In genomic region chr7:2637505-2638223, GRCh38 we compare ENCODE assay signal across 9 cellular contexts. TPM values are rescaled to one million over a fixed set of nuclear protein-coding genes. Genes with fewer than 3 reads are reported as not detected.
DNase-seq lines count a peak whose midpoint lies in the region; ATAC-seq and TF ChIP-seq lines count a peak whose summit lies in the region.
"Had no signal": no experiment of that assay in that cellular context is flagged by ENCODE, and none has a peak within 500 bp of the region (broad histone marks: within the 10 kb centered on the region; RNA-seq: fewer than 3 reads in every experiment).

No MANE protein-coding gene starts in this region.

- ATAC-seq in HG03159 (IDR thresholded peaks at IDR 0.05; ENCODE audit: unreplicated experiment) (peak; percentile 33), GM19324 (IDR thresholded peaks at IDR 0.05; ENCODE audit: low FRiP score, unreplicated experiment) (no peak), GM18502 (IDR thresholded peaks at IDR 0.05; ENCODE audit: poor library complexity, unreplicated experiment) (no peak)

- H3K36me3 Mint-ChIP-seq in brain (peaks cover 4% of the 10 kb centered on the region), mesothelial cell of epicardium (no peaks in the 10 kb centered on the region)

- intact Hi-C loops in A673 (cut with micrococcal nuclease; ENCODE audit: unreplicated experiment), result no loop called here

- H3K27me3 ChIP-seq in A673 (replicated peaks; ENCODE audit: insufficient read depth, low read depth, low read length, poor library complexity), result no peaks in the 10 kb centered on the region

- peaks cover 17% of the 10 kb centered on the region for H3K4me1 ChIP-seq in A673 (ENCODE audit: insufficient read depth, low read length, poor library complexity, severe bottlenecking)

- H3K9me3 Mint-ChIP-seq in brain (no peaks in the 10 kb centered on the region), mesothelial cell of epicardium (no peaks in the 10 kb centered on the region)

- TF ChIP-seq CTCF in A673 (conservative IDR thresholded peaks at IDR 0.05; ENCODE audit: low read depth, low read length) (no peak), brain (conservative IDR thresholded peaks at IDR 0.05) (no peak), mesothelial cell of epicardium (IDR thresholded peaks at IDR 0.05; ENCODE audit: unreplicated experiment) (no peak)

- H3K27me3 Mint-ChIP-seq in brain, result peaks cover 3% of the 10 kb centered on the region
- no peaks in the 10 kb centered on the region for H3K27me3 Mint-ChIP-seq in mesothelial cell of epicardium (ENCODE audit: low read depth)

- H3K9me3 ChIP-seq in A673 (ENCODE audit: low read depth, low read length, poor library complexity, severe bottlenecking), result no peaks in the 10 kb centered on the region

- no TSS peak for BruUV-seq in A673 (replicated peaks; lab: Mats Ljungman, UMichigan)

- POLR2A ChIA-PET in A673 (lab: Charles Lee; ENCODE audit: low non-redundant PET), result no interaction called here

- H3K4me1 Mint-ChIP-seq in brain, result peaks cover 65% of the 10 kb centered on the region
- peaks cover 55% of the 10 kb centered on the region for H3K4me1 Mint-ChIP-seq in mesothelial cell of epicardium

- peaks cover 21% of the 10 kb centered on the region for H3K36me3 ChIP-seq in A673 (ENCODE audit: insufficient read depth, low read length, poor library complexity, severe bottlenecking)

- DNase-seq in A673 (ENCODE audit: low spot score), result no peak
- DNase-seq in mesothelial cell of epicardium (ENCODE audit: low spot score in 2 of 2, unreplicated experiment in 2 of 2), result no peak
- no peak for DNase-seq in epidermal melanocyte (ENCODE audit: insufficient read length, low spot score)
- DNase-seq in globus pallidus (ENCODE audit: low spot score), result no peak
- DNase-seq: stimulated activated CD4-positive, alpha-beta T cell treated with anti-CD3 and anti-CD28 coated beads, Interleukin-1b, Interleukin-23, amount 100 ng/mL, for 48 hours had no signal

- no peak overlapping the region for H3K4me3 ChIP-seq in A673 (ENCODE audit: low read depth, low read length, poor library complexity, severe bottlenecking)

- H3K27ac ChIP-seq in A673 (ENCODE audit: low read depth, low read length, poor library complexity, severe bottlenecking), result peak overlapping the region; percentile 58

- CTCF ChIA-PET in A673 (lab: Charles Lee), result no interaction called here

- H3K27ac Mint-ChIP-seq in brain, result peak overlapping the region in 3 of 5 experiments; percentile 64 to 79 (median 66)
- H3K27ac Mint-ChIP-seq in mesothelial cell of epicardium, result peak overlapping the region; percentile 79

- peak overlapping the region in 2 of 5 experiments; percentile 18 to 56 for H3K4me3 Mint-ChIP-seq in brain
- H3K4me3 Mint-ChIP-seq in mesothelial cell of epicardium, result peak overlapping the region; percentile 20

RNA-seq across cellular contexts. Expression of gene TTYH3, which starts 5.9 kb away (rescaled TPM):
- total RNA-seq in A673 (2021) (248 and 256 TPM in 2 replicates), mesothelial cell of epicardium (282 to 296 TPM (median 282 TPM) in 3 replicates)
- polyA plus RNA-seq in brain (ENCODE audit: insufficient read depth, low read depth, low replicate concordance), result 48.7 TPM

RNA-seq across cellular contexts. Expression of gene AMZ1, which starts 50.3 kb away (rescaled TPM):
- total RNA-seq in A673 (2021), result not detected in 2 replicates
- polyA plus RNA-seq in brain (ENCODE audit: insufficient read depth, low read depth, low replicate concordance), result 2.4 TPM
- total RNA-seq in mesothelial cell of epicardium, result 0.05 to 0.49 TPM (median 0.13 TPM) in 3 replicates
